In the genomic region with DNA sequence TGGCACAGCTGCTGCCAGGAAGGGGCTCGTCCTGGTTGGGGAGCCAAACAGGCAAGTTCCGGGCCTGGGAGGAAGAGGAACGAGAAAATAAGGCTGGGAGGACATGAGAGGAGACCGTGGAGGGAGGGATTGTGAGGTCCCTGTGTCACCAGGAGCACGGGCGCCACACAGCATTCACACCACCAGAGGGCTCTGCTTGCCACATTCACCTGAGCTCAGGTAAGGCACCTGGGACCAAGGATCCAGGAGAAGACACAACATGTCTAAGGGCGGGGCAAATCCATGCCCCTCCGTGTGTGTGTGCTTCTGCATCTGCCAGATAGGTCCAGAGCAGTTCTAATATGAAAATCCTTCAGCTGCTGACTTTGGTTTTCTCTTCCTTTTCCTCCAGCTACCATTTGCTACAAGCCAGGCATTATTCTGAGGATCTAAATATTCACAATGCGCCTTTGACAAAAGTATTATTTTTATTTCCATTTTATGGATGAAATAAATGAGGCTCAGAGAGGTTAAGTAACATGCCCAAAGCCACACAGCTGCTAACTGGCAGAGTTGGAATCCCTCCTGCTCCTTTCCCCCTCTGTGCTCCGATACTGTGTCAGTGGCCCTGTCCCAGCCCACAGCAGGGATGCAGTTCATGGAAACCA, we compare ENCODE assay signal across 8 cellular contexts.
DNase-seq lines count a peak whose midpoint lies in the region; ATAC-seq and TF ChIP-seq lines count a peak whose summit lies in the region.

No MANE protein-coding gene starts in this region.

- TF ChIP-seq CTCF in GM20000 (IDR thresholded peaks at IDR 0.05; ENCODE audit: extremely low read depth, missing control alignments), result peak; percentile 62

- no peak for TF ChIP-seq POLR2A in GM18505 (IDR thresholded peaks at IDR 0.05; ENCODE audit: borderline replicate concordance, extremely low read depth, insufficient read depth, insufficient read length)

- DNase-seq in GM20000 (ENCODE audit: low spot score), result peak; percentile 54
- peak; percentile 90 for DNase-seq in NCI-H69 (lab: John Stamatoyannopoulos, UW)
- peak; percentile 46 for DNase-seq in activated T-helper 9 cell treated with anti-CD3 and anti-CD28 coated beads, Interleukin-2, amount 50 U/mL, for 16 hours (ENCODE audit: low read depth)
- DNase-seq in iPS-NIHi11 (ENCODE audit: low spot score), result peak; percentile 88
- peak; percentile 40 to 41 for DNase-seq in stimulated activated CD8-positive, alpha-beta memory T cell treated with anti-CD3 and anti-CD28 coated beads, Interleukin-7, amount 100 ng/mL, for 4 hours (ENCODE audit: low read depth in 2 of 2)

- ATAC-seq in GM21576 (IDR thresholded peaks at IDR 0.05; ENCODE audit: unreplicated experiment) (no peak), GM21526 (IDR thresholded peaks at IDR 0.05; ENCODE audit: low FRiP score, unreplicated experiment) (no peak), GM18505 (IDR thresholded peaks at IDR 0.05; ENCODE audit: unreplicated experiment) (no peak)
